ENCODE assay signal across 7 cellular contexts in genomic region chr14:71142375-71143038, GRCh38.
DNase-seq lines count a peak whose midpoint lies in the region; ATAC-seq and TF ChIP-seq lines count a peak whose summit lies in the region.

No MANE protein-coding gene starts in this region.

- TF ChIP-seq POLR2A in NB4 (IDR thresholded peaks at IDR 0.05; ENCODE audit: extremely low read depth, insufficient read length): no peak

- ATAC-seq in GM18502 (IDR thresholded peaks at IDR 0.05; ENCODE audit: poor library complexity, unreplicated experiment) (peak; percentile 56), sciatic nerve (peak; percentile 31), HG03139 (IDR thresholded peaks at IDR 0.05; ENCODE audit: unreplicated experiment) (no peak)

- peak; percentile 95 for DNase-seq in NB4 (ENCODE audit: low read depth)
- peak; percentile 95 for DNase-seq in brain microvascular endothelial cell
- DNase-seq in sciatic nerve (ENCODE audit: low spot score): peak; percentile 23
- DNase-seq in A673 (ENCODE audit: low spot score): no peak
- DNase-seq in DMS79 treated with DMSO at 0.1 percent for 48 hours (lab: John Stamatoyannopoulos, UW): no peak

- H3K27ac ChIP-seq in brain microvascular endothelial cell: peak overlapping the region; percentile 93
- no peak overlapping the region for H3K27ac ChIP-seq in A673 (ENCODE audit: low read depth, low read length, poor library complexity, severe bottlenecking)

- CTCF ChIA-PET in A673 (lab: Charles Lee): interaction anchor here (0.7 to 1.1 kb wide), 2 partner anchors 27 to 611 kb away, joined by 3 to 5 read pairs; no protein-coding TSS in a partner anchor

- H3K4me3 ChIP-seq in NB4 (ENCODE audit: low read depth, low read length): no peak overlapping the region
- H3K4me3 ChIP-seq in brain microvascular endothelial cell (ENCODE audit: low read depth, low read length): no peak overlapping the region
- no peak overlapping the region for H3K4me3 ChIP-seq in A673 (ENCODE audit: low read depth, low read length, poor library complexity, severe bottlenecking)

- H3K36me3 ChIP-seq in brain microvascular endothelial cell (replicated peaks) (no peaks in the 10 kb centered on the region), A673 (ENCODE audit: insufficient read depth, low read length, poor library complexity, severe bottlenecking) (no peaks in the 10 kb centered on the region)

- H3K9me3 ChIP-seq in A673 (ENCODE audit: low read depth, low read length, poor library complexity, severe bottlenecking): no peaks in the 10 kb centered on the region

- in situ Hi-C loops in brain microvascular endothelial cell (cut with HindIII; ENCODE audit: low pct_ligation_motif_present, low sequenced_read_pairs): loop anchor here (25.0 kb wide), 1 partner anchor 595 kb away; no protein-coding TSS in a partner anchor

- no TSS peak for BruUV-seq in A673 (replicated peaks; lab: Mats Ljungman, UMichigan)

- POLR2A ChIA-PET in A673 (lab: Charles Lee; ENCODE audit: low non-redundant PET): interaction anchor here (0.7 kb wide), 1 partner anchor 1873 kb away, joined by 3 read pairs; no protein-coding TSS in a partner anchor

- no peaks in the 10 kb centered on the region for H3K27me3 ChIP-seq in brain microvascular endothelial cell (replicated peaks)
- H3K27me3 ChIP-seq in A673 (replicated peaks; ENCODE audit: insufficient read depth, low read depth, low read length, poor library complexity): no peaks in the 10 kb centered on the region

- peaks cover 11% of the 10 kb centered on the region for H3K4me1 ChIP-seq in A673 (ENCODE audit: insufficient read depth, low read length, poor library complexity, severe bottlenecking)

- TF ChIP-seq CTCF in NB4 (IDR thresholded peaks at IDR 0.05; ENCODE audit: low read depth, low read length) (no peak), brain microvascular endothelial cell (IDR thresholded peaks at IDR 0.05; ENCODE audit: low read depth, low read length, missing control alignments) (no peak), A673 (conservative IDR thresholded peaks at IDR 0.05; ENCODE audit: low read depth, low read length) (no peak)

- intact Hi-C loops in sciatic nerve (cut with DNase I): loop anchor here (10.0 kb wide), 1 partner anchor 182 kb away; the partner anchor contains the start of gene SIPA1L1
- intact Hi-C loops in A673 (cut with micrococcal nuclease; ENCODE audit: unreplicated experiment): loop anchor here (5.0 to 10.0 kb wide), 2 partner anchors 180 to 262 kb away; partner anchors contain the start of gene SIPA1L1

Comparison
In these comparisons a context has a peak if more than half of its experiments do, and no peak if none do; other contexts are left out.
1. DNase-seq: peak in NB4 (single experiment), brain microvascular endothelial cell (single experiment) and sciatic nerve (single experiment); none in A673 (single experiment) and DMS79 treated with DMSO at 0.1 percent for 48 hours (single experiment).